In genomic region chr3:122578110-122578740, GRCh38 we compare ENCODE assay signal across 10 cellular contexts. TPM values are rescaled to one million over a fixed set of nuclear protein-coding genes. Genes with fewer than 3 reads are reported as not detected.
DNase-seq lines count a peak whose midpoint lies in the region; ATAC-seq and TF ChIP-seq lines count a peak whose summit lies in the region.
"Had no signal": no experiment of that assay in that cellular context is flagged by ENCODE, and none has a peak within 500 bp of the region (broad histone marks: within the 10 kb centered on the region; RNA-seq: fewer than 3 reads in every experiment).

No MANE protein-coding gene starts in this region.

- CTCF ChIA-PET in CD8-positive, alpha-beta memory T cell (lab: Charles Lee): interaction anchor here (0.8 to 3.5 kb wide), 5 partner anchors 10 to 102 kb away, joined by 3 to 19 read pairs (median 3); partner anchors contain the start of genes DTX3L, PARP14 and PARP9
- CTCF ChIA-PET in HEK293T (lab: Yijun Ruan, JAX): no interaction called here

- H4K20me1 ChIP-seq in osteoblast (ENCODE audit: insufficient read depth, low read length): no peaks in the 10 kb centered on the region

- H3K27me3 ChIP-seq in CD8-positive, alpha-beta memory T cell (ENCODE audit: insufficient read depth, low read length, poor library complexity, severe bottlenecking): no peaks in the 10 kb centered on the region
- no peaks in the 10 kb centered on the region for H3K27me3 ChIP-seq in effector memory CD4-positive, alpha-beta T cell (replicated peaks; ENCODE audit: control insufficient read depth, insufficient read depth, low read length, poor library complexity, severe bottlenecking)
- H3K27me3 ChIP-seq in osteoblast (ENCODE audit: insufficient read depth, low read length): no peaks in the 10 kb centered on the region
- H3K27me3 ChIP-seq: foreskin keratinocyte had no signal

- peaks cover 7% of the 10 kb centered on the region for H3K9me3 ChIP-seq in CD8-positive, alpha-beta memory T cell (ENCODE audit: low read length)
- H3K9me3 ChIP-seq in effector memory CD4-positive, alpha-beta T cell (ENCODE audit: control insufficient read depth, low read length): no peaks in the 10 kb centered on the region
- H3K9me3 ChIP-seq in osteoblast (ENCODE audit: low read depth, low read length) (no peaks in the 10 kb centered on the region), mucosa of descending colon (peaks cover 12% of the 10 kb centered on the region)

- peaks cover 8 to 36% (median 24%) of the 10 kb centered on the region in 3 donors for H3K36me3 Mint-ChIP-seq in CD8-positive, alpha-beta memory T cell
- H3K36me3 Mint-ChIP-seq in IgD-negative memory B cell: peaks cover 7% of the 10 kb centered on the region

- peak overlapping the region; percentile 81 for H3K4me2 ChIP-seq in osteoblast (ENCODE audit: insufficient read depth, low read length)

- H3K27ac ChIP-seq in CD8-positive, alpha-beta memory T cell (ENCODE audit: low read depth, low read length): peak overlapping the region; percentile 52
- H3K27ac ChIP-seq in effector memory CD4-positive, alpha-beta T cell (ENCODE audit: insufficient read depth, low read length, poor library complexity, severe bottlenecking): no peak overlapping the region
- no peak overlapping the region for H3K27ac ChIP-seq in osteoblast (ENCODE audit: low read depth, low read length)
- H3K27ac ChIP-seq: foreskin keratinocyte had no signal

- POLR2A ChIA-PET in CD8-positive, alpha-beta memory T cell (lab: Charles Lee): interaction anchor here (0.7 to 2.4 kb wide), 4 partner anchors 11 to 101 kb away, joined by 3 to 21 read pairs (median 4); partner anchors contain the start of genes DTX3L and PARP9
- POLR2A ChIA-PET in HEK293T (lab: Yijun Ruan, JAX): interaction anchor here (0.8 kb wide), 1 partner anchor 14 kb away, joined by 3 read pairs; the partner anchor contains the start of genes DTX3L and PARP9

- intact Hi-C loops in mucosa of descending colon (cut with DNase I, micrococcal nuclease): no loop called here

- ATAC-seq in HG03025 (IDR thresholded peaks at IDR 0.05; ENCODE audit: low FRiP score, unreplicated experiment) (no peak), mucosa of descending colon (no peak), HG03565 (IDR thresholded peaks at IDR 0.05; ENCODE audit: unreplicated experiment) (no peak)
- ATAC-seq: foreskin keratinocyte had no signal

- no peaks in the 10 kb centered on the region for H3K27me3 Mint-ChIP-seq in CD8-positive, alpha-beta memory T cell
- no peaks in the 10 kb centered on the region for H3K27me3 Mint-ChIP-seq in IgD-negative memory B cell

- H3K4me1 Mint-ChIP-seq in CD8-positive, alpha-beta memory T cell: peaks cover 48 to 72% (median 60%) of the 10 kb centered on the region in 3 donors
- peaks cover 41 to 56% (median 46%) of the 10 kb centered on the region in 3 donors for H3K4me1 Mint-ChIP-seq in IgD-negative memory B cell

- peaks cover 21% of the 10 kb centered on the region for H3K4me1 ChIP-seq in CD8-positive, alpha-beta memory T cell (ENCODE audit: insufficient read depth, low read length)
- H3K4me1 ChIP-seq in effector memory CD4-positive, alpha-beta T cell (ENCODE audit: control insufficient read depth, insufficient read depth, low read length, poor library complexity, severe bottlenecking): peaks cover 5% of the 10 kb centered on the region
- H3K4me1 ChIP-seq in osteoblast (ENCODE audit: insufficient read depth, low read length): peaks cover 15% of the 10 kb centered on the region
- H3K4me1 ChIP-seq in mucosa of descending colon (ENCODE audit: low read depth): no peaks in the 10 kb centered on the region
- H3K4me1 ChIP-seq: foreskin keratinocyte had no signal

- TF ChIP-seq CTCF in osteoblast (IDR thresholded peaks at IDR 0.05; ENCODE audit: extremely low read depth, low read depth, low read length): no peak
- no peak for TF ChIP-seq CTCF in mucosa of descending colon (IDR thresholded peaks at IDR 0.05)

- peak overlapping the region; percentile 83 to 99 (median 98) for H3K27ac Mint-ChIP-seq in CD8-positive, alpha-beta memory T cell
- H3K27ac Mint-ChIP-seq in IgD-negative memory B cell: peak overlapping the region; percentile 83 to 99 (median 97)

- no peaks in the 10 kb centered on the region for H3K79me2 ChIP-seq in osteoblast (ENCODE audit: insufficient read depth, low read length)

- no peak for DNase-seq in CD8-positive, alpha-beta memory T cell
- no peak for DNase-seq in effector memory CD4-positive, alpha-beta T cell
- DNase-seq in osteoblast (ENCODE audit: insufficient read length, low spot score, missing footprints) (no peak), mucosa of descending colon (no peak), HEK293T (ENCODE audit: extremely low spot score) (no peak)
- DNase-seq: foreskin keratinocyte, KG1 had no signal

- peak overlapping the region; percentile 49 for H3K4me3 ChIP-seq in CD8-positive, alpha-beta memory T cell (ENCODE audit: low read length)
- H3K4me3 ChIP-seq in effector memory CD4-positive, alpha-beta T cell (ENCODE audit: insufficient read depth, low read depth, low read length, poor library complexity, severe bottlenecking): peak overlapping the region; percentile 69
- H3K4me3 ChIP-seq in osteoblast (ENCODE audit: insufficient read depth, low read length) (peak overlapping the region; percentile 73), mucosa of descending colon (no peak overlapping the region)

- H2AFZ ChIP-seq in osteoblast (ENCODE audit: low read length): no peak overlapping the region

- no peaks in the 10 kb centered on the region for H3K36me3 ChIP-seq in CD8-positive, alpha-beta memory T cell (ENCODE audit: insufficient read depth, low read length)
- peaks cover 3% of the 10 kb centered on the region for H3K36me3 ChIP-seq in effector memory CD4-positive, alpha-beta T cell (ENCODE audit: control insufficient read depth, insufficient read depth, low read length)
- H3K36me3 ChIP-seq in osteoblast (ENCODE audit: insufficient read depth, low read length) (no peaks in the 10 kb centered on the region), mucosa of descending colon (ENCODE audit: low read depth) (no peaks in the 10 kb centered on the region)

- peaks cover 15 to 22% (median 17%) of the 10 kb centered on the region in 5 donors for H3K9me3 Mint-ChIP-seq in CD8-positive, alpha-beta memory T cell
- H3K9me3 Mint-ChIP-seq in IgD-negative memory B cell: peaks cover 0 to 16% (median 6%) of the 10 kb centered on the region in 3 donors

- peak overlapping the region; percentile 97 to 100 (median 100) for H3K4me3 Mint-ChIP-seq in CD8-positive, alpha-beta memory T cell
- H3K4me3 Mint-ChIP-seq in IgD-negative memory B cell: peak overlapping the region; percentile 71 to 100 (median 99)

TF ChIP-seq in HEK293T, 16 proteins besides CTCF, POLR2A, EP300 and RAD21:
- TF ChIP-seq HDGF (IDR thresholded peaks at IDR 0.05; ENCODE audit: borderline replicate concordance) (no peak), ZNF384 (IDR thresholded peaks at IDR 0.05) (no peak), SUZ12 (IDR thresholded peaks at IDR 0.05) (no peak), CTBP1 (IDR thresholded peaks at IDR 0.05; ENCODE audit: borderline replicate concordance) (no peak), LEF1 (IDR thresholded peaks at IDR 0.05; ENCODE audit: borderline replicate concordance) (no peak), FOXK2 (IDR thresholded peaks at IDR 0.05) (no peak), BHLHE40 (IDR thresholded peaks at IDR 0.05; ENCODE audit: borderline replicate concordance) (no peak), ELF4 (IDR thresholded peaks at IDR 0.05) (no peak), FOXA1 (IDR thresholded peaks at IDR 0.05) (no peak), TARDBP (IDR thresholded peaks at IDR 0.05) (no peak), SP1 (IDR thresholded peaks at IDR 0.05) (no peak), NFRKB (IDR thresholded peaks at IDR 0.05) (no peak), L3MBTL2 (conservative IDR thresholded peaks at IDR 0.05) (no peak), ARNT (IDR thresholded peaks at IDR 0.05) (no peak)
- TF ChIP-seq, protein P1, sequence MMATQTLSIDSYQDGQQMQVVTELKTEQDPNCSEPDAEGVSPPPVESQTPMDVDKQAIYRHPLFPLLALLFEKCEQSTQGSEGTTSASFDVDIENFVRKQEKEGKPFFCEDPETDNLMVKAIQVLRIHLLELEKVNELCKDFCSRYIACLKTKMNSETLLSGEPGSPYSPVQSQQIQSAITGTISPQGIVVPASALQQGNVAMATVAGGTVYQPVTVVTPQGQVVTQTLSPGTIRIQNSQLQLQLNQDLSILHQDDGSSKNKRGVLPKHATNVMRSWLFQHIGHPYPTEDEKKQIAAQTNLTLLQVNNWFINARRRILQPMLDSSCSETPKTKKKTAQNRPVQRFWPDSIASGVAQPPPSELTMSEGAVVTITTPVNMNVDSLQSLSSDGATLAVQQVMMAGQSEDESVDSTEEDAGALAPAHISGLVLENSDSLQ (IDR thresholded peaks at IDR 0.05): no peak

RNA-seq across cellular contexts. Expression of gene PARP15, which starts 0.8 kb away (rescaled TPM):
- 10 to 100 TPM; 12.7 to 13.9 TPM for total RNA-seq in CD8-positive, alpha-beta memory T cell
- 8.5 TPM for polyA plus RNA-seq in CD8-positive, alpha-beta memory T cell
- 16.6 TPM for polyA plus RNA-seq in IgD-negative memory B cell
- 3.2 and 3.6 TPM in 2 replicates for total RNA-seq in osteoblast
- 1 to 10 TPM; 1.2 to 2.0 (median 1.4) TPM for total RNA-seq in mucosa of descending colon

RNA-seq across cellular contexts. Expression of gene DTX3L, which starts 14.1 kb away (rescaled TPM):
- total RNA-seq in CD8-positive, alpha-beta memory T cell: 10 to 100 TPM; 22.9 to 24.3 TPM
- polyA plus RNA-seq in CD8-positive, alpha-beta memory T cell: 31.2 TPM
- 21.4 TPM for polyA plus RNA-seq in IgD-negative memory B cell
- 30.6 and 33.7 TPM in 2 replicates for total RNA-seq in osteoblast
- 10 to 100 TPM; 56.0 to 68.3 (median 59.9) TPM for total RNA-seq in mucosa of descending colon

RNA-seq across cellular contexts. Expression of gene PARP9, which starts 14.1 kb away (rescaled TPM):
- total RNA-seq in CD8-positive, alpha-beta memory T cell: 10 to 100 TPM; 13.2 to 13.4 TPM
- 32.5 TPM for polyA plus RNA-seq in CD8-positive, alpha-beta memory T cell
- 18.7 TPM for polyA plus RNA-seq in IgD-negative memory B cell
- total RNA-seq in osteoblast (29.2 and 33.3 TPM in 2 replicates), mucosa of descending colon (10 to 100 TPM; 32.2 to 51.1 (median 44.7) TPM)
